ENCODE assay signal across 26 cellular contexts in the genomic region with DNA sequence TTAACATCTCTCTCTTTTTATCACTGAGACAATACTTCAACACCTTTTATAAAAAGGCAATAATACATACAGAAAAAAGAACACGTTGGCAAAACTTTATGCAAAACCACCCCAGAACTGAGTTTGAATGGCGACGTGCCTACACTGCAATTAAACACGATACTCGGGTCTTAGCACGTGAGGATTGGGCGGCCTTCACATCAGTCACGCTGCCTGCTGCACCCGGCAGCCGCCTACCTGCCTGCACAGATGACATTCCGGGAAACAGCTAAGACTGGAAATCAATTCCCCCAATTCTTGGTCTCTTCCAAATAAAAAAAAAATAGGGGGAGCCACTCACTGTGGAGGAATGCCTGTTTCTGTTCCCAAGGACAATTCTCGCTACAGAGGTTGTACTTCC.
"Had no signal": no experiment of that assay in that cellular context is flagged by ENCODE, and none has a peak within 500 bp of the region (broad histone marks: within the 10 kb centered on the region; RNA-seq: fewer than 3 reads in every experiment).

No MANE protein-coding gene starts in this region.

- H3K27me3 Mint-ChIP-seq: activated CD4-positive, alpha-beta memory T cell treated with anti-CD3 and anti-CD28 coated beads for 36 hours; activated CD4-positive, alpha-beta T cell treated with anti-CD3 and anti-CD28 coated beads, Interleukin-2, amount 10 ng/mL, durations not matched to agents 7 days and 5 days; activated naive CD8-positive, alpha-beta T cell treated with anti-CD3 and anti-CD28 coated beads for 36 hours; central memory CD8-positive, alpha-beta T cell had no signal

- DNase-seq: activated CD4-positive, alpha-beta memory T cell treated with anti-CD3 and anti-CD28 coated beads for 36 hours; activated CD4-positive, alpha-beta T cell treated with anti-CD3 and anti-CD28 coated beads, Interleukin-2, amount 10 ng/mL, durations not matched to agents 7 days and 5 days; activated CD4-positive, CD25-positive, alpha-beta regulatory T cell; activated CD8-positive, alpha-beta memory T cell treated with anti-CD3 and anti-CD28 coated beads for 24 hours; activated gamma-delta T cell; activated naive CD4-positive, alpha-beta T cell treated with anti-CD3 and anti-CD28 coated beads for 36 hours; activated naive CD8-positive, alpha-beta T cell treated with anti-CD3 and anti-CD28 coated beads for 36 hours; activated T-cell treated with anti-CD3 and anti-CD28 coated beads, Interleukin-2, amount 50 U/mL, for 4 hours; anterior cingulate cortex; KG1; NCI-H1048; NCI-H1694; NCI-H2029; NCI-H2107; NCI-H2171 treated with DMSO at 0.1 percent for 48 hours; NCI-H226; NCI-H526; NCI-H82; Peyer's patch; Right ventricle myocardium superior; SJCRH30; SK-N-SH; T-helper 1 cell had no signal

- H3K27me3 ChIP-seq: Peyer's patch, SJCRH30 had no signal

- H3K4me3 ChIP-seq: Peyer's patch, SJCRH30 had no signal

- H3K27ac ChIP-seq: Peyer's patch, RWPE1, SJCRH30, VCaP had no signal

- H3K9me3 Mint-ChIP-seq: activated CD4-positive, alpha-beta memory T cell treated with anti-CD3 and anti-CD28 coated beads for 36 hours; activated CD4-positive, alpha-beta T cell treated with anti-CD3 and anti-CD28 coated beads, Interleukin-2, amount 10 ng/mL, durations not matched to agents 7 days and 5 days; activated naive CD4-positive, alpha-beta T cell treated with anti-CD3 and anti-CD28 coated beads for 36 hours; activated naive CD8-positive, alpha-beta T cell treated with anti-CD3 and anti-CD28 coated beads for 36 hours; activated T-cell treated with anti-CD3 and anti-CD28 coated beads, Interleukin-2, amount 50 U/mL, for 4 hours; central memory CD8-positive, alpha-beta T cell had no signal

- H3K27ac Mint-ChIP-seq: activated CD4-positive, alpha-beta memory T cell treated with anti-CD3 and anti-CD28 coated beads for 36 hours; activated naive CD4-positive, alpha-beta T cell treated with anti-CD3 and anti-CD28 coated beads for 36 hours; activated naive CD8-positive, alpha-beta T cell treated with anti-CD3 and anti-CD28 coated beads for 36 hours had no signal

- H3K36me3 Mint-ChIP-seq: activated naive CD8-positive, alpha-beta T cell treated with anti-CD3 and anti-CD28 coated beads for 36 hours had no signal

- ATAC-seq: activated T-cell treated with anti-CD3 and anti-CD28 coated beads, Interleukin-2, amount 50 U/mL, for 4 hours had no signal

- H3K4me3 Mint-ChIP-seq: activated CD4-positive, alpha-beta memory T cell treated with anti-CD3 and anti-CD28 coated beads for 36 hours; activated CD4-positive, alpha-beta T cell treated with anti-CD3 and anti-CD28 coated beads, Interleukin-2, amount 10 ng/mL, durations not matched to agents 7 days and 5 days; activated naive CD4-positive, alpha-beta T cell treated with anti-CD3 and anti-CD28 coated beads for 36 hours; activated naive CD8-positive, alpha-beta T cell treated with anti-CD3 and anti-CD28 coated beads for 36 hours; activated T-cell treated with anti-CD3 and anti-CD28 coated beads, Interleukin-2, amount 50 U/mL, for 4 hours; central memory CD8-positive, alpha-beta T cell had no signal
